ENCODE assay signal across 17 cellular contexts in genomic region chr7:22866965-22867364, GRCh38. TPM values are rescaled to one million over a fixed set of nuclear protein-coding genes. Genes with fewer than 3 reads are reported as not detected.
A peak's percentile ranks its signal among the peaks of the same experiment; 100 is the strongest.
DNase-seq lines count a peak whose midpoint lies in the region; ATAC-seq and TF ChIP-seq lines count a peak whose summit lies in the region.
"Had no signal": no experiment of that assay in that cellular context is flagged by ENCODE, and none has a peak within 500 bp of the region (broad histone marks: within the 10 kb centered on the region; RNA-seq: fewer than 3 reads in every experiment).

No MANE protein-coding gene starts in this region.

- H3K9me3 Mint-ChIP-seq in endothelial cell (ENCODE audit: unreplicated experiment) = no peaks in the 10 kb centered on the region
- H3K9me3 Mint-ChIP-seq: memory B cell, type B pancreatic cell had no signal

- no peaks in the 10 kb centered on the region for H3K27me3 ChIP-seq in colonic mucosa
- no peaks in the 10 kb centered on the region for H3K27me3 ChIP-seq in skeletal muscle tissue (ENCODE audit: control insufficient read depth in 3 of 3, insufficient read depth in 3 of 3, low read length in 3 of 3)
- H3K27me3 ChIP-seq: pancreas had no signal

- peaks cover 7% of the 10 kb centered on the region for H3K36me3 Mint-ChIP-seq in endothelial cell (ENCODE audit: low read depth, unreplicated experiment)
- H3K36me3 Mint-ChIP-seq: type B pancreatic cell had no signal

- intact Hi-C loops in colonic mucosa (cut with DNase I) (no loop called here), left ventricle myocardium superior (cut with micrococcal nuclease) (no loop called here)

- peak; percentile 84 for ATAC-seq in left ventricle myocardium superior

- H3K9me3 ChIP-seq in colonic mucosa (no peaks in the 10 kb centered on the region), skeletal muscle tissue (ENCODE audit: control insufficient read depth in 3 of 3, low read length in 3 of 3) (no peaks in the 10 kb centered on the region)
- H3K9me3 ChIP-seq: pancreas had no signal

- DNase-seq in ELR (ENCODE audit: low read depth) (peak; percentile 49), colonic mucosa (no peak), left ventricle myocardium superior (no peak), endothelial cell (ENCODE audit: low spot score) (no peak), COLO829 (ENCODE audit: low spot score) (no peak), NOMO-1 treated with DMSO at 0.1 percent for 48 hours (lab: John Stamatoyannopoulos, UW; ENCODE audit: unreplicated experiment) (no peak), NCI-H82 (lab: John Stamatoyannopoulos, UW) (no peak)
- DNase-seq: activated naive CD4-positive, alpha-beta T cell treated with Interleukin-2 at 50 U/mL for 16 hours; caudate nucleus; CD4-positive, CD25-positive, alpha-beta regulatory T cell; NCI-H1048; NCI-H345; pancreas; WERI-Rb-1 had no signal

- peaks cover 7% of the 10 kb centered on the region for H3K27me3 Mint-ChIP-seq in endothelial cell (ENCODE audit: unreplicated experiment)
- H3K27me3 Mint-ChIP-seq: CD4-positive, CD25-positive, alpha-beta regulatory T cell; memory B cell; type B pancreatic cell had no signal

- H3K4me1 ChIP-seq in colonic mucosa = no peaks in the 10 kb centered on the region
- H3K4me1 ChIP-seq in skeletal muscle tissue (ENCODE audit: control insufficient read depth in 3 of 3, insufficient read depth in 3 of 3, low read length in 3 of 3) = peaks cover 9 to 21% (median 15%) of the 10 kb centered on the region in 3 donors

- TF ChIP-seq CTCF in colonic mucosa (IDR thresholded peaks at IDR 0.05) (no peak), endothelial cell (IDR thresholded peaks at IDR 0.05; ENCODE audit: unreplicated experiment) (no peak)

- no peaks in the 10 kb centered on the region for H3K36me3 ChIP-seq in colonic mucosa
- peaks cover 0 to 2% (median 0%) of the 10 kb centered on the region in 3 donors for H3K36me3 ChIP-seq in skeletal muscle tissue (ENCODE audit: control insufficient read depth in 3 of 3, insufficient read depth in 3 of 3, low read length in 3 of 3)
- H3K36me3 ChIP-seq: pancreas, WERI-Rb-1 had no signal

- H3K4me3 ChIP-seq in colonic mucosa (no peak overlapping the region), skeletal muscle tissue (ENCODE audit: low read length in 3 of 3) (peak overlapping the region in 1 of 3 donors; percentile 17)
- H3K4me3 ChIP-seq: pancreas had no signal

- no peak overlapping the region for H3K27ac Mint-ChIP-seq in endothelial cell (ENCODE audit: unreplicated experiment)
- H3K27ac Mint-ChIP-seq: CD4-positive, CD25-positive, alpha-beta regulatory T cell; type B pancreatic cell had no signal

- H3K4me3 Mint-ChIP-seq in endothelial cell (ENCODE audit: unreplicated experiment) = no peak overlapping the region
- H3K4me3 Mint-ChIP-seq: CD4-positive, CD25-positive, alpha-beta regulatory T cell; memory B cell; type B pancreatic cell had no signal

- H3K27ac ChIP-seq in colonic mucosa (peak overlapping the region; percentile 41), skeletal muscle tissue (ENCODE audit: low read depth, low read length) (peak overlapping the region; percentile 49)
- H3K27ac ChIP-seq: WERI-Rb-1 had no signal

- H3K4me1 Mint-ChIP-seq in endothelial cell (ENCODE audit: unreplicated experiment) = peaks cover 11% of the 10 kb centered on the region

- no peak overlapping the region for H3K9ac ChIP-seq in colonic mucosa (ENCODE audit: low read depth in 2 of 2, low read length in 2 of 2)
- H3K9ac ChIP-seq in skeletal muscle tissue (ENCODE audit: low read depth in 1 of 3, low read length in 3 of 3) = peak overlapping the region in 1 of 3 donors; percentile 28

RNA-seq across cellular contexts. Expression of gene TOMM7, which starts 44.3 kb away (rescaled TPM):
- 100 to 1,000 TPM; 235 to 288 TPM for total RNA-seq in colonic mucosa
- total RNA-seq in left ventricle myocardium superior = 563 TPM
- total RNA-seq in skeletal muscle tissue = 414 TPM
- total RNA-seq in endothelial cell (ENCODE audit: unreplicated experiment) = 191 TPM
